15 cellular contexts compared by ENCODE assay signal in genomic region chr1:110240476-110241210, GRCh38. TPM values are rescaled to one million over a fixed set of nuclear protein-coding genes. Genes with fewer than 3 reads are reported as not detected.
DNase-seq lines count a peak whose midpoint lies in the region; ATAC-seq, FAIRE-seq and TF ChIP-seq lines count a peak whose summit lies in the region.
"Had no signal": no experiment of that assay in that cellular context is flagged by ENCODE, and none has a peak within 500 bp of the region (broad histone marks: within the 10 kb centered on the region; RNA-seq: fewer than 3 reads in every experiment).

No MANE protein-coding gene starts in this region.

- H3K27ac ChIP-seq in VCaP (peak overlapping the region; percentile 99), small intestine (ENCODE audit: low read depth in 1 of 2, low read length in 1 of 2) (no peak overlapping the region), OCI-LY7 (ENCODE audit: low read depth, low read length, poor library complexity, severe bottlenecking) (no peak overlapping the region)
- H3K27ac ChIP-seq: KMS-11 had no signal

- POLR2A ChIA-PET in OCI-LY7 (lab: Charles Lee), result no interaction called here

- H3K4me1 ChIP-seq in small intestine (ENCODE audit: control insufficient read depth in 2 of 2, insufficient read depth in 1 of 2, low read depth in 1 of 2, low read length in 1 of 2) (peaks cover 0 to 8% of the 10 kb centered on the region in 2 donors), OCI-LY7 (ENCODE audit: insufficient read depth, low read length, poor library complexity, severe bottlenecking) (peaks cover 24% of the 10 kb centered on the region)

- H3K36me3 Mint-ChIP-seq in stimulated activated memory B cell treated with anti-CD40 and anti-IgM and Interleukin-4, amounts not matched to agents 10 μg/mL and 1 μg/mL and 100 μg/mL, for 72 hours, result peaks cover 4% of the 10 kb centered on the region

- peaks cover 78% of the 10 kb centered on the region for H3K4me1 Mint-ChIP-seq in stimulated activated memory B cell treated with anti-CD40 and anti-IgM and Interleukin-4, amounts not matched to agents 10 μg/mL and 1 μg/mL and 100 μg/mL, for 72 hours

- H3K27me3 Mint-ChIP-seq in stimulated activated memory B cell treated with anti-CD40 and anti-IgM and Interleukin-4, amounts not matched to agents 10 μg/mL and 1 μg/mL and 100 μg/mL, for 72 hours, result no peaks in the 10 kb centered on the region
- H3K27me3 Mint-ChIP-seq: activated naive CD8-positive, alpha-beta T cell treated with anti-CD3 and anti-CD28 coated beads for 36 hours had no signal

- no peaks in the 10 kb centered on the region for H3K9me3 ChIP-seq in small intestine (ENCODE audit: control insufficient read depth, low read depth)
- no peaks in the 10 kb centered on the region for H3K9me3 ChIP-seq in OCI-LY7 (ENCODE audit: low read length)

- H3K4me3 ChIP-seq in small intestine (ENCODE audit: low read depth in 1 of 2, low read length in 2 of 2) (no peak overlapping the region), OCI-LY7 (ENCODE audit: low read depth, low read length, poor library complexity, severe bottlenecking) (no peak overlapping the region)
- H3K4me3 ChIP-seq: lung, skin epidermis had no signal

- no peak overlapping the region for H3K4me2 ChIP-seq in OCI-LY7 (ENCODE audit: low read length)
- H3K4me2 ChIP-seq: KMS-11 had no signal

- H3K27me3 ChIP-seq in small intestine (ENCODE audit: control insufficient read depth in 2 of 2, insufficient read depth in 2 of 2, low read length in 2 of 2), result no peaks in the 10 kb centered on the region

- CTCF ChIA-PET in OCI-LY7 (lab: Charles Lee; ENCODE audit: unreplicated experiment), result no interaction called here

- no TSS peak for BruUV-seq in OCI-LY7 (replicated peaks; lab: Mats Ljungman, UMichigan)

- intact Hi-C loops in OCI-LY7 (cut with micrococcal nuclease; ENCODE audit: unreplicated experiment), result no loop called here

- WGBS in small intestine, 3 donors, result 56 to 75% (median 68%) methylated on average over 13 of the region's 13 CpGs

- H3K27ac Mint-ChIP-seq in stimulated activated memory B cell treated with anti-CD40 and anti-IgM and Interleukin-4, amounts not matched to agents 10 μg/mL and 1 μg/mL and 100 μg/mL, for 72 hours, result peak overlapping the region; percentile 36
- H3K27ac Mint-ChIP-seq: activated naive CD8-positive, alpha-beta T cell treated with anti-CD3 and anti-CD28 coated beads for 36 hours had no signal

- no peak for TF ChIP-seq CTCF in VCaP (conservative IDR thresholded peaks at IDR 0.05)
- no peak for TF ChIP-seq CTCF in OCI-LY7 (conservative IDR thresholded peaks at IDR 0.05; ENCODE audit: low read length)

- FAIRE-seq in small intestine (lab: Jason Lieb, UNC), result no peak

- no peak overlapping the region for H2AFZ ChIP-seq in OCI-LY7 (ENCODE audit: low read length)

- peak; percentile 49 for DNase-seq in activated effector memory CD4-positive, alpha-beta T cell treated with anti-CD3 and anti-CD28 coated beads, Interleukin-2, amount 50 U/mL, for 16 hours
- DNase-seq in activated effector memory CD4-positive, alpha-beta T cell treated with Interleukin-2 at 50 U/mL for 16 hours, result no peak
- DNase-seq in NCI-H2107 (lab: John Stamatoyannopoulos, UW) (peak; percentile 43), small intestine (no peak), hypothalamus (lab: John Stamatoyannopoulos, UW) (no peak), OCI-LY7 (ENCODE audit: low spot score) (no peak)
- DNase-seq: activated naive CD8-positive, alpha-beta T cell treated with anti-CD3 and anti-CD28 coated beads for 36 hours; effector CD8-positive, alpha-beta T cell; NCI-H1694 treated with DMSO at 0.1 percent for 48 hours; OCI-M1 had no signal

- no peaks in the 10 kb centered on the region for H3K9me2 ChIP-seq in OCI-LY7 (ENCODE audit: insufficient read depth, low read length)

- no peak overlapping the region for H3K4me3 Mint-ChIP-seq in stimulated activated memory B cell treated with anti-CD40 and anti-IgM and Interleukin-4, amounts not matched to agents 10 μg/mL and 1 μg/mL and 100 μg/mL, for 72 hours
- H3K4me3 Mint-ChIP-seq: activated naive CD8-positive, alpha-beta T cell treated with anti-CD3 and anti-CD28 coated beads for 36 hours had no signal

- H3K36me3 ChIP-seq in small intestine (ENCODE audit: control insufficient read depth in 2 of 2, insufficient read depth in 2 of 2, low read length in 2 of 2), result no peaks in the 10 kb centered on the region
- no peaks in the 10 kb centered on the region for H3K36me3 ChIP-seq in OCI-LY7 (ENCODE audit: insufficient read depth, low read length)

- no peaks in the 10 kb centered on the region for H3K79me2 ChIP-seq in OCI-LY7 (ENCODE audit: insufficient read depth, low read depth, low read length)

- no peaks in the 10 kb centered on the region for H3K9me3 Mint-ChIP-seq in stimulated activated memory B cell treated with anti-CD40 and anti-IgM and Interleukin-4, amounts not matched to agents 10 μg/mL and 1 μg/mL and 100 μg/mL, for 72 hours
- H3K9me3 Mint-ChIP-seq: activated naive CD8-positive, alpha-beta T cell treated with anti-CD3 and anti-CD28 coated beads for 36 hours had no signal

- no peaks in the 10 kb centered on the region for H4K20me1 ChIP-seq in OCI-LY7 (ENCODE audit: insufficient read depth, low read length)

- ATAC-seq in stimulated activated memory B cell treated with anti-CD40 and anti-IgM and Interleukin-4, amounts not matched to agents 10 μg/mL and 1 μg/mL and 100 μg/mL, for 72 hours, result no peak

RNA-seq across cellular contexts. Expression of gene KCNC4, which starts 30.5 kb away (rescaled TPM):
- polyA plus RNA-seq in small intestine, result 1 to 10 TPM in 1 of 3 donors, under 1 TPM in 2; under 0.01 to 3.7 (median 0.67) TPM
- 3.9 and 5.6 TPM in 2 replicates for total RNA-seq in OCI-LY7 (2014; rRNA removed; shearing (Covaris generic))
- total RNA-seq in OCI-LY7 (2022), result 17.8 and 18.5 TPM in 2 replicates

Comparison
In these comparisons a context has a peak if more than half of its experiments do, and no peak if none do; other contexts are left out.
1. DNase-seq: peak in activated effector memory CD4-positive, alpha-beta T cell treated with anti-CD3 and anti-CD28 coated beads, Interleukin-2, amount 50 U/mL, for 16 hours (single experiment) and NCI-H2107 (single experiment); none in activated effector memory CD4-positive, alpha-beta T cell treated with Interleukin-2 at 50 U/mL for 16 hours (single experiment), small intestine (single experiment), hypothalamus (0 of 51) and OCI-LY7 (single experiment).